15 cellular contexts compared by ENCODE assay signal in genomic region chr15:88419830-88420229, GRCh38. TPM values are rescaled to one million over a fixed set of nuclear protein-coding genes. Genes with fewer than 3 reads are reported as not detected.
DNase-seq lines count a peak whose midpoint lies in the region; ATAC-seq lines count a peak whose summit lies in the region.
"Had no signal": no experiment of that assay in that cellular context is flagged by ENCODE, and none has a peak within 500 bp of the region (broad histone marks: within the 10 kb centered on the region; RNA-seq: fewer than 3 reads in every experiment).

No MANE protein-coding gene starts in this region.

- H3K27ac Mint-ChIP-seq in immature natural killer cell: no peak overlapping the region

- H3K4me3 Mint-ChIP-seq in activated T-cell treated with anti-CD3 and anti-CD28 coated beads, Interleukin-2, amount 50 U/mL, for 4 hours: no peak overlapping the region
- H3K4me3 Mint-ChIP-seq in immature natural killer cell: no peak overlapping the region

- no peaks in the 10 kb centered on the region for H3K4me1 Mint-ChIP-seq in activated T-cell treated with anti-CD3 and anti-CD28 coated beads, Interleukin-2, amount 50 U/mL, for 4 hours (ENCODE audit: low read depth)
- no peaks in the 10 kb centered on the region for H3K4me1 Mint-ChIP-seq in immature natural killer cell

- H3K27me3 Mint-ChIP-seq in activated T-cell treated with anti-CD3 and anti-CD28 coated beads, Interleukin-2, amount 50 U/mL, for 4 hours (ENCODE audit: low read depth): peaks cover 27% of the 10 kb centered on the region
- peaks cover 5 to 10% (median 5%) of the 10 kb centered on the region in 3 donors for H3K27me3 Mint-ChIP-seq in immature natural killer cell (ENCODE audit: low read depth in 3 of 3)

- no peaks in the 10 kb centered on the region for H3K36me3 Mint-ChIP-seq in activated T-cell treated with anti-CD3 and anti-CD28 coated beads, Interleukin-2, amount 50 U/mL, for 4 hours (ENCODE audit: insufficient read depth)
- no peaks in the 10 kb centered on the region for H3K36me3 Mint-ChIP-seq in immature natural killer cell

- H3K9me3 Mint-ChIP-seq in activated T-cell treated with anti-CD3 and anti-CD28 coated beads, Interleukin-2, amount 50 U/mL, for 4 hours: no peaks in the 10 kb centered on the region
- no peaks in the 10 kb centered on the region for H3K9me3 Mint-ChIP-seq in immature natural killer cell

- no peak for DNase-seq in activated T-cell treated with anti-CD3 and anti-CD28 coated beads, Interleukin-2, amount 50 U/mL, for 4 hours
- DNase-seq in activated T-cell treated with anti-CD3 and anti-CD28 coated beads for 4 hours (no peak), RPMI7951 (ENCODE audit: low read depth) (peak; percentile 31), renal cortical epithelial cell (ENCODE audit: low read depth) (peak; percentile 19), DMS53 treated with DMSO at 0.1 percent for 48 hours (lab: John Stamatoyannopoulos, UW; ENCODE audit: unreplicated experiment) (no peak), immature natural killer cell (no peak)
- DNase-seq: ACHN; effector CD8-positive, alpha-beta T cell; kidney; mucosa of descending colon; MV-4-11; SW 1271; upper lobe of left lung had no signal

- ATAC-seq in activated T-cell treated with anti-CD3 and anti-CD28 coated beads, Interleukin-2, amount 50 U/mL, for 4 hours: peak; percentile 89 to 94
- ATAC-seq in HG02798 (IDR thresholded peaks at IDR 0.05; ENCODE audit: poor library complexity, unreplicated experiment): peak; percentile 50
- no peak for ATAC-seq in HG03354 (IDR thresholded peaks at IDR 0.05; ENCODE audit: poor library complexity, severe bottlenecking, unreplicated experiment)
- ATAC-seq: mucosa of descending colon had no signal

RNA-seq across cellular contexts. Expression of gene MRPL46, which starts 47.4 kb away (rescaled TPM):
- 10 to 100 TPM; 50.0 to 56.3 (median 51.4) TPM for total RNA-seq in activated T-cell treated with anti-CD3 and anti-CD28 coated beads, Interleukin-2, amount 50 U/mL, for 4 hours
- 24.9 and 51.0 TPM in 2 replicates for total RNA-seq in RPMI7951 (2014; rRNA removed; shearing (Covaris generic))
- total RNA-seq in renal cortical epithelial cell: 17.9 and 19.4 TPM in 2 replicates
- 10 to 100 TPM; 37.8 to 45.8 (median 45.7) TPM for polyA plus RNA-seq in immature natural killer cell

RNA-seq across cellular contexts. Expression of gene MRPS11, which starts 47.7 kb away (rescaled TPM):
- 10 to 100 TPM; 61.3 to 73.4 (median 67.2) TPM for total RNA-seq in activated T-cell treated with anti-CD3 and anti-CD28 coated beads, Interleukin-2, amount 50 U/mL, for 4 hours
- total RNA-seq in RPMI7951 (2014; rRNA removed; shearing (Covaris generic)): 85.6 and 99.8 TPM in 2 replicates
- total RNA-seq in renal cortical epithelial cell: 28.1 and 35.4 TPM in 2 replicates
- 10 to 100 TPM; 82.3 to 90.8 (median 82.6) TPM for polyA plus RNA-seq in immature natural killer cell

Comparison
In these comparisons a context has a peak if more than half of its experiments do, and no peak if none do; other contexts are left out.
1. DNase-seq: peak in RPMI7951 (single experiment) and renal cortical epithelial cell (single experiment); none in activated T-cell treated with anti-CD3 and anti-CD28 coated beads, Interleukin-2, amount 50 U/mL, for 4 hours (single experiment), activated T-cell treated with anti-CD3 and anti-CD28 coated beads for 4 hours (single experiment), DMS53 treated with DMSO at 0.1 percent for 48 hours (single experiment) and immature natural killer cell (0 of 3).